20 cellular contexts compared by ENCODE assay signal in the genomic region with DNA sequence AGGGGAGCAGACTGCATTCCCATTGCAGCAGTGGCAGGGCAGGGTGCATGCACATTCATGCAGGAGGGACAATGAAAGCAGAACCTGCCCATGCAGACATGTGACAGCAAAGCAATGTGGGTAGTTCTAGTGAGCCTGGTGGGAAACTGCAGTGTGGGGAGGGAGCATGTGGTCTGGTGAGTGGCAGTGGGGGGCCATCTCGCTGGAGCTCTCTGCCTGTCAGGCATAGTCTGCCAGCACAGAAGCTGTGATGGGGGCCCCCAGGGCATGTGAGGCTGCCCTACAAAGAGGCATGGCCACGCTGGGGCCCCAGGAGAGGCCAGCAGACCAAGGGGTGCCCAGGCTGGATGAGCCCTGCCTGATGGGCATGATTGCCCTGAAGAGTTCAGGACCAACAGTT.
"Had no signal": no experiment of that assay in that cellular context is flagged by ENCODE, and none has a peak within 500 bp of the region (broad histone marks: within the 10 kb centered on the region; RNA-seq: fewer than 3 reads in every experiment).

No MANE protein-coding gene starts in this region.

- ATAC-seq: activated CD8-positive, alpha-beta T cell treated with anti-CD3 and anti-CD28 coated beads, Interleukin-2, amount 10 ng/mL, durations not matched to agents 7 days and 5 days; heart right ventricle; left cardiac atrium had no signal

- H3K27me3 ChIP-seq: heart right ventricle, ovary had no signal

- H3K4me1 ChIP-seq: heart right ventricle, prostate gland had no signal

- H3K36me3 ChIP-seq: heart right ventricle, ovary, prostate gland had no signal

- H3K27ac Mint-ChIP-seq: activated CD8-positive, alpha-beta T cell treated with anti-CD3 and anti-CD28 coated beads, Interleukin-2, amount 10 ng/mL, durations not matched to agents 7 days and 5 days; activated T-helper 1 cell treated with anti-CD3 and anti-CD28 coated beads, Interleukin-12 subunit alpha, Interleukin-12 subunit beta, Interleukin-2, Interleukin-4 antibody, amounts not matched to agents 30 ng/mL and 10 ng/mL and 1 ng/mL, durations not matched to agents 14 hours and 24 hours and 36 hours; brain; dendritic cell treated with granulocyte-macrophage colony-stimulating factor and Interleukin-4, amounts not matched to agents 40 ng/mL and 50 ng/mL, for 4 days; memory B cell; type B pancreatic cell had no signal

- H3K4me3 ChIP-seq: heart right ventricle, ovary, prostate gland had no signal

- H3K4me1 Mint-ChIP-seq: brain, memory B cell had no signal

- H3K27me3 Mint-ChIP-seq: brain; dendritic cell treated with granulocyte-macrophage colony-stimulating factor and Interleukin-4, amounts not matched to agents 40 ng/mL and 50 ng/mL, for 4 days; type B pancreatic cell had no signal

- H3K9me3 ChIP-seq: ovary, prostate gland had no signal

- H3K36me3 Mint-ChIP-seq: brain, memory B cell, type B pancreatic cell had no signal

- H3K27ac ChIP-seq: heart right ventricle, ovary, prostate gland had no signal

- DNase-seq: activated CD4-positive, alpha-beta T cell treated with anti-CD3 and anti-CD28 coated beads for 1 hour; activated CD4-positive, alpha-beta T cell treated with anti-CD3 and anti-CD28 coated beads, Interleukin-2, amount 50 U/mL, for 1 hour; activated CD8-positive, alpha-beta T cell treated with anti-CD3 and anti-CD28 coated beads, Interleukin-2, amount 10 ng/mL, durations not matched to agents 7 days and 5 days; activated gamma-delta T cell; activated naive CD4-positive, alpha-beta T cell treated with anti-CD3 and anti-CD28 coated beads, Interleukin-2, amount 50 U/mL, for 16 hours; aorta; effector CD4-positive, alpha-beta T cell; erythroblast; foreskin fibroblast; heart right ventricle; islet precursor cell; left cardiac atrium; ovary; stimulated activated CD4-positive, alpha-beta T cell treated with anti-CD3 and anti-CD28 coated beads, Interleukin-4, amount 100 ng/mL, for 24 hours had no signal

- H3K4me3 Mint-ChIP-seq: activated CD8-positive, alpha-beta T cell treated with anti-CD3 and anti-CD28 coated beads, Interleukin-2, amount 10 ng/mL, durations not matched to agents 7 days and 5 days; activated T-helper 1 cell treated with anti-CD3 and anti-CD28 coated beads, Interleukin-12 subunit alpha, Interleukin-12 subunit beta, Interleukin-2, Interleukin-4 antibody, amounts not matched to agents 30 ng/mL and 10 ng/mL and 1 ng/mL, durations not matched to agents 14 hours and 24 hours and 36 hours; brain; dendritic cell treated with granulocyte-macrophage colony-stimulating factor and Interleukin-4, amounts not matched to agents 40 ng/mL and 50 ng/mL, for 4 days; memory B cell; type B pancreatic cell had no signal
